In the genomic region with DNA sequence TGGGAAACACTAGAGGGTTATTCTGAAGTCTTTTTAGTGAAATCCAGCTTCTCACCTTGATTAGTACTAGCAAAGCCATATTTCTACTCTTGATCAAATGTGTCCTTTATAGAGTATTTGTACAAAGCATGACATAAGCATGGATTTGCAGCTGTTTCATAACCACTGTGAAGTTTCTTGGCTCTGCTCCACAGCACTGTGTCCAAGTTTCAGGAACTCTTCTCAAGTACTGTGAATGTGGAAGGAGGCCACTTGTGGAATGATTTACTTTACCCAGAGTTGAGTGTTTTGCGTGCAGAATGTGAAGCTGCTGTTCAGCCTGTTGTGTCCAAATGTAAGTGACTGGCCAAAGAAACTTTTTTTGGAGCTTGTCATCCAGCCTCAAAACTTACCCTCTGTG, we compare ENCODE assay signal across 11 cellular contexts. TPM values are rescaled to one million over a fixed set of nuclear protein-coding genes. Genes with fewer than 3 reads are reported as not detected.
DNase-seq lines count a peak whose midpoint lies in the region; ATAC-seq and TF ChIP-seq lines count a peak whose summit lies in the region.
"Had no signal": no experiment of that assay in that cellular context is flagged by ENCODE, and none has a peak within 500 bp of the region (broad histone marks: within the 10 kb centered on the region; RNA-seq: fewer than 3 reads in every experiment).

No MANE protein-coding gene starts in this region.

- TF ChIP-seq POLR2A in gastroesophageal sphincter (IDR thresholded peaks at IDR 0.05): no peak

- no peak for TF ChIP-seq CTCF in gastroesophageal sphincter (IDR thresholded peaks at IDR 0.05)

- H3K27me3 ChIP-seq in SJCRH30 (no peaks in the 10 kb centered on the region), gastroesophageal sphincter (no peaks in the 10 kb centered on the region)

- TF ChIP-seq EP300 in gastroesophageal sphincter (IDR thresholded peaks at IDR 0.05): no peak

- H3K4me1 ChIP-seq in SJCRH30 (peaks cover 21% of the 10 kb centered on the region), gastroesophageal sphincter (peaks cover 5 to 37% (median 16%) of the 10 kb centered on the region in 3 donors)

- WGBS in gastroesophageal sphincter (ENCODE audit: low coverage in 1 of 2), 2 donors: 0 to 14% methylated on average over 1 of the region's 1 CpG

- H3K36me3 ChIP-seq in SJCRH30: no peaks in the 10 kb centered on the region
- no peaks in the 10 kb centered on the region for H3K36me3 ChIP-seq in gastroesophageal sphincter

- DNase-seq in AG08395 (ENCODE audit: low spot score): peak; percentile 72
- peak; percentile 64 to 81 for DNase-seq in SJCRH30
- DNase-seq in non-pigmented ciliary epithelial cell (ENCODE audit: low read depth): peak; percentile 46
- no peak for DNase-seq in KG1 (lab: John Stamatoyannopoulos, UW)
- DNase-seq in activated CD8-positive, alpha-beta memory T cell treated with anti-CD3 and anti-CD28 coated beads, Interleukin-2, amount 50 U/mL, for 48 hours: no peak
- no peak for DNase-seq in NCI-H524 (lab: John Stamatoyannopoulos, UW)
- DNase-seq: cortex of kidney, KBM-7, NCI-H774 had no signal

- H3K9me3 ChIP-seq in SJCRH30 (replicated peaks) (no peaks in the 10 kb centered on the region), gastroesophageal sphincter (no peaks in the 10 kb centered on the region)

- H3K4me3 ChIP-seq in SJCRH30 (no peak overlapping the region), gastroesophageal sphincter (no peak overlapping the region)

- peak overlapping the region; percentile 52 for H3K27ac ChIP-seq in SJCRH30
- H3K27ac ChIP-seq in gastroesophageal sphincter: peak overlapping the region; percentile 41 to 68 (median 52)

- peak; percentile 95 for ATAC-seq in gastroesophageal sphincter
- ATAC-seq in GM21423 (IDR thresholded peaks at IDR 0.05; ENCODE audit: unreplicated experiment): no peak

RNA-seq across cellular contexts. Expression of a gene that starts 16.2 kb away (rescaled TPM):
- 21.3 and 21.5 TPM in 2 replicates for total RNA-seq in SJCRH30 (2014; rRNA removed; shearing (Covaris generic))
- total RNA-seq in gastroesophageal sphincter: 10 to 100 TPM; 22.9 to 39.2 (median 35.8) TPM

Comparison
In these comparisons a context has a peak if more than half of its experiments do, and no peak if none do; other contexts are left out.
1. DNase-seq: peak in AG08395 (single experiment), SJCRH30 (2 of 2) and non-pigmented ciliary epithelial cell (single experiment); none in KG1 (single experiment), activated CD8-positive, alpha-beta memory T cell treated with anti-CD3 and anti-CD28 coated beads, Interleukin-2, amount 50 U/mL, for 48 hours (single experiment) and NCI-H524 (0 of 2).